ENCODE assay signal across 14 cellular contexts in genomic region chr15:85474700-85475316, GRCh38.
DNase-seq lines count a peak whose midpoint lies in the region; ATAC-seq, FAIRE-seq and TF ChIP-seq lines count a peak whose summit lies in the region.
"Had no signal": no experiment of that assay in that cellular context is flagged by ENCODE, and none has a peak within 500 bp of the region (broad histone marks: within the 10 kb centered on the region; RNA-seq: fewer than 3 reads in every experiment).

No MANE protein-coding gene starts in this region.

- in situ Hi-C loops in GM12878 (cut with MboI): no loop called here
- in situ Hi-C loops in HAP-1 (cut with MboI; ENCODE audit: low sequenced_read_pairs): no loop called here

- H3K4me1 ChIP-seq in GM12878 (ENCODE audit: control insufficient read depth, insufficient read depth, low read length) (peaks cover 42% of the 10 kb centered on the region), HAP-1 (peaks cover 49% of the 10 kb centered on the region)

- SMC1A ChIA-PET in GM12878 (lab: Charles Lee; ENCODE audit: uncharacterized antibody, unreplicated experiment): interaction anchor here (0.6 to 4.0 kb wide), 29 partner anchors 11 to 230 kb away, joined by 3 to 33 read pairs (median 4); partner anchors contain the start of gene AKAP13

- WGBS in GM12878 (ENCODE audit: insufficient coverage, insufficient replicate concordance, low lambda C conversion rate, missing lambda C conversion rate): 7% methylated on average over 8 of the region's 8 CpGs

- no peaks in the 10 kb centered on the region for H4K20me1 ChIP-seq in GM12878 (ENCODE audit: control insufficient read depth, insufficient read depth)

- ATAC-seq in GM21390 (IDR thresholded peaks at IDR 0.05; ENCODE audit: unreplicated experiment) (peak; percentile 48), HG03196 (IDR thresholded peaks at IDR 0.05; ENCODE audit: unreplicated experiment) (peak; percentile 42), GM12878 (peak; percentile 60)
- ATAC-seq: Right ventricle myocardium inferior had no signal

- H3K27ac Mint-ChIP-seq in activated naive CD4-positive, alpha-beta T cell treated with anti-CD3 and anti-CD28 coated beads for 36 hours: no peak overlapping the region

- H3K4me3 ChIP-seq in GM12878 (peak overlapping the region; percentile 39; the same call in 1 of the 2 replicates), HAP-1 (no peak overlapping the region)
- H3K4me3 ChIP-seq: upper lobe of left lung had no signal

- H3K27ac ChIP-seq in GM12878 (ENCODE audit: control insufficient read depth, insufficient read depth): peak overlapping the region; percentile 90
- H3K27ac ChIP-seq: neutrophil, upper lobe of left lung had no signal

- no peak overlapping the region for H3K4me3 Mint-ChIP-seq in activated naive CD4-positive, alpha-beta T cell treated with anti-CD3 and anti-CD28 coated beads for 36 hours
- H3K4me3 Mint-ChIP-seq: CD4-positive, CD25-positive, alpha-beta regulatory T cell had no signal

- TF ChIP-seq POLR2A in GM12892 (IDR thresholded peaks at IDR 0.05; ENCODE audit: low read depth, low read length) (no peak), GM12878 (IDR thresholded peaks at IDR 0.05; ENCODE audit: low read depth, low read length) (no peak)

- no peaks in the 10 kb centered on the region; the same call in 2 of the 3 replicates for H3K9me3 ChIP-seq in GM12878 (replicated peaks; ENCODE audit: control insufficient read depth, insufficient read depth, low read length)
- no peaks in the 10 kb centered on the region for H3K9me3 ChIP-seq in HAP-1
- H3K9me3 ChIP-seq: neutrophil, upper lobe of left lung had no signal

- no peak overlapping the region for H2AFZ ChIP-seq in GM12878 (ENCODE audit: control insufficient read depth, low read depth, low read length)

- H3K27me3 ChIP-seq in GM12878 (replicated peaks in 1 of 2; ENCODE audit: control insufficient read depth in 2 of 2, insufficient read depth in 2 of 2, low read length in 1 of 2) (no peaks in the 10 kb centered on the region), HAP-1 (ENCODE audit: low read depth) (no peaks in the 10 kb centered on the region)
- H3K27me3 ChIP-seq: neutrophil, upper lobe of left lung had no signal

- RAD21 ChIA-PET in GM12878 (lab: Charles Lee; ENCODE audit: unreplicated experiment): interaction anchor here (0.7 to 7.1 kb wide), 24 partner anchors 9 to 232 kb away, joined by 3 to 64 read pairs (median 6); partner anchors contain the start of gene AKAP13

- peaks cover 72% of the 10 kb centered on the region for H3K79me2 ChIP-seq in GM12878 (ENCODE audit: control insufficient read depth, insufficient read depth, low read length)

- BruUV-seq in GM12878 (replicated peaks; lab: Mats Ljungman, UMichigan): no TSS peak

- no peak for TF ChIP-seq CTCF in GM12878 (IDR thresholded peaks at IDR 0.05 in 2 of 3, conservative IDR thresholded peaks at IDR 0.05 in 1 of 3; ENCODE audit: control insufficient read depth in 2 of 3, extremely low read depth in 1 of 3, insufficient read depth in 1 of 3, low read depth in 3 of 3, low read length in 3 of 3)

- TF ChIP-seq RAD21 in GM12878 (IDR thresholded peaks at IDR 0.05; ENCODE audit: insufficient read depth, low read depth, low read length): no peak

- peak overlapping the region; percentile 99 for H3K4me2 ChIP-seq in GM12878 (ENCODE audit: control insufficient read depth, insufficient read depth)

- no peaks in the 10 kb centered on the region for H3K27me3 Mint-ChIP-seq in activated naive CD4-positive, alpha-beta T cell treated with anti-CD3 and anti-CD28 coated beads for 36 hours (ENCODE audit: low read depth)
- H3K27me3 Mint-ChIP-seq: CD4-positive, CD25-positive, alpha-beta regulatory T cell had no signal

- no peaks in the 10 kb centered on the region for H3K9me3 Mint-ChIP-seq in activated naive CD4-positive, alpha-beta T cell treated with anti-CD3 and anti-CD28 coated beads for 36 hours
- H3K9me3 Mint-ChIP-seq: CD4-positive, CD25-positive, alpha-beta regulatory T cell had no signal

- TF ChIP-seq EP300 in GM12878 (IDR thresholded peaks at IDR 0.05; ENCODE audit: borderline replicate concordance in 1 of 2, control insufficient read depth in 1 of 2, low read depth in 2 of 2, low read length in 2 of 2): peak in 1 of 2 experiments; percentile 9; a peak in 1 of 4 replicates

- intact Hi-C loops in GM12878 (cut with micrococcal nuclease; ENCODE audit: unreplicated experiment): loop anchor here (2.0 to 5.0 kb wide), 2 partner anchors 26 to 63 kb away; no protein-coding TSS in a partner anchor
- intact Hi-C loops in activated naive CD4-positive, alpha-beta T cell treated with anti-CD3 and anti-CD28 coated beads for 36 hours (cut with micrococcal nuclease): no loop called here

- H3K36me3 Mint-ChIP-seq in activated naive CD4-positive, alpha-beta T cell treated with anti-CD3 and anti-CD28 coated beads for 36 hours (ENCODE audit: low read depth): no peaks in the 10 kb centered on the region
- H3K36me3 Mint-ChIP-seq: CD4-positive, CD25-positive, alpha-beta regulatory T cell had no signal

- no peaks in the 10 kb centered on the region; a peak in 1 of 4 replicates for H3K36me3 ChIP-seq in GM12878 (ENCODE audit: control insufficient read depth in 2 of 2, insufficient read depth in 2 of 2, low read length in 1 of 2)
- no peaks in the 10 kb centered on the region for H3K36me3 ChIP-seq in HAP-1 (replicated peaks)
- H3K36me3 ChIP-seq: neutrophil, upper lobe of left lung had no signal

- H3K4me1 Mint-ChIP-seq in activated naive CD4-positive, alpha-beta T cell treated with anti-CD3 and anti-CD28 coated beads for 36 hours (ENCODE audit: low read depth): peaks cover 75% of the 10 kb centered on the region

- H3K9ac ChIP-seq in GM12878 (ENCODE audit: control insufficient read depth, insufficient read depth, low read length): peak overlapping the region; percentile 57

- DNase-seq in GM12892 (ENCODE audit: insufficient read length) (no peak), GM12878 (ENCODE audit: low read depth, low spot score) (peak; percentile 54), NCI-H1092 treated with DMSO at 0.1 percent for 48 hours (lab: John Stamatoyannopoulos, UW) (no peak), HAP-1 (ENCODE audit: low spot score in 2 of 2) (no peak), NOMO-1 treated with dmso at 0.1 percent for 144 hours (lab: John Stamatoyannopoulos, UW; ENCODE audit: unreplicated experiment) (no peak)
- DNase-seq in activated naive CD4-positive, alpha-beta T cell treated with anti-CD3 and anti-CD28 coated beads for 36 hours: no peak
- DNase-seq: CD4-positive, CD25-positive, alpha-beta regulatory T cell; NCI-H1694 treated with DMSO at 0.1 percent for 48 hours; upper lobe of left lung had no signal

- POLR2A ChIA-PET in GM12878 (lab: Charles Lee): interaction anchor here (0.5 to 2.4 kb wide), 8 partner anchors 15 to 93 kb away, joined by 3 to 14 read pairs (median 4); no protein-coding TSS in a partner anchor

- CTCF ChIA-PET in GM12878 (lab: Yijun Ruan, JAX): interaction anchor here (0.6 to 3.7 kb wide), 13 partner anchors 8 to 365 kb away, joined by 3 to 44 read pairs (median 5); no protein-coding TSS in a partner anchor
- CTCF ChIA-PET in activated naive CD4-positive, alpha-beta T cell treated with anti-CD3 and anti-CD28 coated beads for 36 hours (lab: Charles Lee): interaction anchor here (0.5 to 1.5 kb wide), 4 partner anchors 63 to 184 kb away, joined by 3 to 4 read pairs (median 3); no protein-coding TSS in a partner anchor

- FAIRE-seq in GM12892 (lab: Jason Lieb, UNC) (peak; percentile 50), GM12878 (lab: Jason Lieb, UNC) (no peak)
- FAIRE-seq: endometrium had no signal

TF ChIP-seq in GM12878, 131 proteins besides CTCF, POLR2A, EP300 and RAD21:
- TF ChIP-seq SREBF1 (IDR thresholded peaks at IDR 0.05; ENCODE audit: low read length): no peak
- TF ChIP-seq SMARCA5 (IDR thresholded peaks at IDR 0.05): 0 out of 2 replicates have a peak, but pooled peaks have one; percentile 8
- peak in 1 of 2 experiments; percentile 34; a peak in 1 of 4 replicates for TF ChIP-seq SRF (IDR thresholded peaks at IDR 0.05; ENCODE audit: low read depth in 2 of 2, low read length in 2 of 2)
- TF ChIP-seq CBX5 (IDR thresholded peaks at IDR 0.05; ENCODE audit: low read depth): no peak
